In genomic region chr1:204081156-204081790, GRCh38 we compare ENCODE assay signal across 1 cellular context.
TF ChIP-seq lines count a peak whose summit lies in the region.

No MANE protein-coding gene starts in this region.

TF ChIP-seq in GM23338, 12 proteins besides CTCF, POLR2A, EP300 and RAD21 (continued from another document):
- no peak for TF ChIP-seq REST (IDR thresholded peaks at IDR 0.05; ENCODE audit: unreplicated experiment)
- TF ChIP-seq ZNF331 (CRISPR knock-in tag; IDR thresholded peaks at IDR 0.05; ENCODE audit: low read depth) = no peak
TF ChIP-seq in GM23338: peak in this region for 0.
